Comparison of ENCODE assay signal across 7 cellular contexts in the genomic region with DNA sequence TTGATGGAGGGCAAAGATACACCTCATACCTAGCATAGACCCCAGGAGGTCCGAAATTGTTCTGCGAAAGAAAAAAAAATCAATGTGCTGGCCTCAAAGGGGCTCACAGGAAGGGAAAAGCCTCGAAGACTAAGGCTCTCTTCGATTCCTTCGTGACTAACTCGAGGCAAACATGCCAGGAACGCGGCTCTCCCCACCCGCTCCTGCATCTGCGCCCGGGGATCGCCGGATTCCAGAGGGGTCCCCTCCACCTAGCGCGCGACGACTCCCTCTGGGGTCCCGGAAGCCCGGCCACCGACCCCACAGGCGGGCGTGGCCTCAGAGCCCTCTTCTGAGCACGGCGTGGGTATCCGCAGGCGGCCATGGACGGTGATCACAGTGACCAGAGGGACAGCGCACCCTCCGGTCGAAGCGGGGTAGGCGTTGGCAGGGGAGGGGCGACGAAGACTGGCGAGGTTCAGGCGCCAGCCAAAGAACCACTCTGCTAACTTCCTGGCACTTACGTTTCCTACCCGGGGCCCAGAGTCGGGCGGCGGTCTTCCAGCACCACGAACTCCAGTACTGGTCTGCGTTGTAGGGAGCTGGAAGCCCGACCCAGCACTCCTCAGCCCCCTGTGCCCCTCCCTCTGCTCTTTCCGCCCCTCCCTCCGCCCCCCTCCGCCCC.
A peak's percentile ranks its signal among the peaks of the same experiment; 100 is the strongest.
DNase-seq lines count a peak whose midpoint lies in the region; ATAC-seq and TF ChIP-seq lines count a peak whose summit lies in the region.

No MANE protein-coding gene starts in this region.

- H3K4me3 ChIP-seq in OCI-LY1 (ENCODE audit: low read depth, low read length, poor library complexity, severe bottlenecking) = peak overlapping the region; percentile 96
- H3K4me3 ChIP-seq in brain microvascular endothelial cell (ENCODE audit: low read depth, low read length) = peak overlapping the region; percentile 74
- H3K4me3 ChIP-seq in iPS-20b (ENCODE audit: low read length) = peak overlapping the region; percentile 78
- peak overlapping the region; percentile 92 for H3K4me3 ChIP-seq in skeletal muscle cell (ENCODE audit: low read depth, low read length)

- H3K27me3 ChIP-seq in OCI-LY1 (ENCODE audit: insufficient read depth, low read length) (no peaks in the 10 kb centered on the region), brain microvascular endothelial cell (replicated peaks) (no peaks in the 10 kb centered on the region), iPS-20b (ENCODE audit: insufficient read depth, low read length) (no peaks in the 10 kb centered on the region)

- peak overlapping the region; percentile 21; the same call in 1 of the 2 replicates for H2AFZ ChIP-seq in OCI-LY1 (ENCODE audit: low read length)

- no peaks in the 10 kb centered on the region for H3K9me3 ChIP-seq in OCI-LY1 (ENCODE audit: low read length)
- H3K9me3 ChIP-seq in iPS-20b (ENCODE audit: insufficient read depth, low read depth, low read length) = no peaks in the 10 kb centered on the region

- TF ChIP-seq CTCF in OCI-LY1 (IDR thresholded peaks at IDR 0.05; ENCODE audit: low read length) = peak; percentile 34; the same call in 1 of the 2 replicates
- peak; percentile 70 for TF ChIP-seq CTCF in brain microvascular endothelial cell (IDR thresholded peaks at IDR 0.05; ENCODE audit: low read depth, low read length, missing control alignments)

- H3K4me1 ChIP-seq in OCI-LY1 (ENCODE audit: insufficient read depth, low read length, severe bottlenecking) (peaks cover 31% of the 10 kb centered on the region), iPS-20b (ENCODE audit: insufficient read depth, low read length) (peaks cover 6% of the 10 kb centered on the region; the same call in 1 of the 2 replicates)

- H3K27ac ChIP-seq in OCI-LY1 (ENCODE audit: low read depth, low read length, poor library complexity, severe bottlenecking) (peak overlapping the region; percentile 54), brain microvascular endothelial cell (peak overlapping the region; percentile 84), iPS-20b (ENCODE audit: low read length) (peak overlapping the region; percentile 11)

- H3K36me3 ChIP-seq in OCI-LY1 (ENCODE audit: insufficient read depth, low read length) (peaks cover 25% of the 10 kb centered on the region), brain microvascular endothelial cell (replicated peaks) (peaks cover 8% of the 10 kb centered on the region), iPS-20b (ENCODE audit: insufficient read depth, low read depth, low read length) (peaks cover 30% of the 10 kb centered on the region)

- no peaks in the 10 kb centered on the region for H4K20me1 ChIP-seq in OCI-LY1 (ENCODE audit: insufficient read depth, low read length)

- DNase-seq in GM03348 (ENCODE audit: low spot score) = peak; percentile 93
- DNase-seq in brain microvascular endothelial cell = no peak
- no peak for DNase-seq in skeletal muscle cell (ENCODE audit: low read depth)

- peak overlapping the region; percentile 85 for H3K4me2 ChIP-seq in OCI-LY1 (ENCODE audit: low read length)

- H3F3A ChIP-seq in OCI-LY1 (ENCODE audit: insufficient read depth, low read length) = 0 out of 2 replicates have a peak, but pooled peaks cover 3% of the 10 kb centered on the region

- H3K9ac ChIP-seq in OCI-LY1 (ENCODE audit: low read length) (peak overlapping the region; percentile 81), iPS-20b (ENCODE audit: low read depth, low read length) (peak overlapping the region; percentile 83)

- ATAC-seq in GM19463 (IDR thresholded peaks at IDR 0.05; ENCODE audit: unreplicated experiment) = peak; percentile 57
- ATAC-seq in HG03469 (IDR thresholded peaks at IDR 0.05; ENCODE audit: unreplicated experiment) = peak; percentile 33

- in situ Hi-C loops in brain microvascular endothelial cell (cut with HindIII; ENCODE audit: low pct_ligation_motif_present, low sequenced_read_pairs) = no loop called here

- peaks cover 31% of the 10 kb centered on the region for H3K79me2 ChIP-seq in OCI-LY1 (ENCODE audit: insufficient read depth, low read length)

- H3K9me2 ChIP-seq in OCI-LY1 (ENCODE audit: low read depth, low read length) = no peaks in the 10 kb centered on the region

Comparison
In these comparisons a context has a peak if more than half of its experiments do, and no peak if none do; other contexts are left out.
1. H3K27ac ChIP-seq: peak in every context shown above with its lines; median percentile 84 in brain microvascular endothelial cell; 54 in OCI-LY1; 11 in iPS-20b.